1 cellular context compared by ENCODE assay signal in the genomic region with DNA sequence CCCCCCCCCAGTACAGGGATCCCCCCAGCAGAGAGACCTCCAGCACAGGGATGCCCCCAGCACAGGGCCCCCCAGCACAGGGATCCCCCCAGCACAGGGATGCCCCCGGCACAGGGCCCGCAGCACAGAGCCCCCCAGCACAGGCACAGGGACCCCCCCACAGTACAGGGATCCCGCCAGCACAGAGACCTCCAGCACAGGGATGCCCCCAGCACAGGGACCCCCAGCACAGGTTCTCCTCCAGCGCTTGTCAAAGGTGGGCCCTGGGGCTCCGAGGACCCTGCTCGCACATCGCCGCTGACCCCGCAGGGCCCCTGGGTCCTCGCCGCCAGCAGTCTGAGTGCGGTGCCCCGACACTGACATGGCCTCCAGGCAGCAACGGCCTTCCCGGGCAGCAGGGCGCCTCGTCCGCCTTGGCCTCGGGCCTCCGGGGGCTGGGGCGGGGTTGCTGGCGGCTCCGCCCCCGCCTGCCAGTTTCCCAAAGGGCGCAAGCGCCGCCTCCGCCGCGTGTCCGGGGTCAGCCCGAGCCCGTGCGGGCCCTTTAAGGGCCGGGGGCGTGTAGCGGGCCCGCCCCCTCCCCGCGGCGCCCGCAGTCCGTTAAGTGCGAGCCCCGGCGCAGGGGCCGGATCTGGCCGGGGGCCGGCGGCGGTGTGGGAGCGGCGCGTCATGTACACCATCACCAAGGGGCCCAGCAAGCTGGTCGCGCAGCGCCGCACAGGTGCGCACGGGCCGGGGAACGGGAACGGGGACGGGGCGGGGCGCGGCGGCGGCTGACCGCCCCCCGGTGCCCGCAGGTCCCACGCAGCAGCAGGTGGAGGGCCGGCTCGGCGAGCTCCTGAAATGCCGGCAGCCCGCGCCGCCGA.
A peak's percentile ranks its signal among the peaks of the same experiment; 100 is the strongest.
TF ChIP-seq lines count a peak whose summit lies in the region.

A gene with protein sequence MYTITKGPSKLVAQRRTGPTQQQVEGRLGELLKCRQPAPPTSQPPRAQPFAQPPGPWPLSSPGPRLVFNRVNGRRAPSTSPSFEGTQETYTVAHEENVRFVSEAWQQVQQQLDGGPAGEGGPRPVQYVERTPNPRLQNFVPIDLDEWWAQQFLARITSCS (plus strand): TSS at position 503 of the 863 bp plus-strand sequence. CDS start 164 bp downstream, at position 667.

TF ChIP-seq in HepG2, 621 proteins besides CTCF, POLR2A, EP300 and RAD21 (continued from another document and continues in another):
- TF ChIP-seq, protein P1, sequence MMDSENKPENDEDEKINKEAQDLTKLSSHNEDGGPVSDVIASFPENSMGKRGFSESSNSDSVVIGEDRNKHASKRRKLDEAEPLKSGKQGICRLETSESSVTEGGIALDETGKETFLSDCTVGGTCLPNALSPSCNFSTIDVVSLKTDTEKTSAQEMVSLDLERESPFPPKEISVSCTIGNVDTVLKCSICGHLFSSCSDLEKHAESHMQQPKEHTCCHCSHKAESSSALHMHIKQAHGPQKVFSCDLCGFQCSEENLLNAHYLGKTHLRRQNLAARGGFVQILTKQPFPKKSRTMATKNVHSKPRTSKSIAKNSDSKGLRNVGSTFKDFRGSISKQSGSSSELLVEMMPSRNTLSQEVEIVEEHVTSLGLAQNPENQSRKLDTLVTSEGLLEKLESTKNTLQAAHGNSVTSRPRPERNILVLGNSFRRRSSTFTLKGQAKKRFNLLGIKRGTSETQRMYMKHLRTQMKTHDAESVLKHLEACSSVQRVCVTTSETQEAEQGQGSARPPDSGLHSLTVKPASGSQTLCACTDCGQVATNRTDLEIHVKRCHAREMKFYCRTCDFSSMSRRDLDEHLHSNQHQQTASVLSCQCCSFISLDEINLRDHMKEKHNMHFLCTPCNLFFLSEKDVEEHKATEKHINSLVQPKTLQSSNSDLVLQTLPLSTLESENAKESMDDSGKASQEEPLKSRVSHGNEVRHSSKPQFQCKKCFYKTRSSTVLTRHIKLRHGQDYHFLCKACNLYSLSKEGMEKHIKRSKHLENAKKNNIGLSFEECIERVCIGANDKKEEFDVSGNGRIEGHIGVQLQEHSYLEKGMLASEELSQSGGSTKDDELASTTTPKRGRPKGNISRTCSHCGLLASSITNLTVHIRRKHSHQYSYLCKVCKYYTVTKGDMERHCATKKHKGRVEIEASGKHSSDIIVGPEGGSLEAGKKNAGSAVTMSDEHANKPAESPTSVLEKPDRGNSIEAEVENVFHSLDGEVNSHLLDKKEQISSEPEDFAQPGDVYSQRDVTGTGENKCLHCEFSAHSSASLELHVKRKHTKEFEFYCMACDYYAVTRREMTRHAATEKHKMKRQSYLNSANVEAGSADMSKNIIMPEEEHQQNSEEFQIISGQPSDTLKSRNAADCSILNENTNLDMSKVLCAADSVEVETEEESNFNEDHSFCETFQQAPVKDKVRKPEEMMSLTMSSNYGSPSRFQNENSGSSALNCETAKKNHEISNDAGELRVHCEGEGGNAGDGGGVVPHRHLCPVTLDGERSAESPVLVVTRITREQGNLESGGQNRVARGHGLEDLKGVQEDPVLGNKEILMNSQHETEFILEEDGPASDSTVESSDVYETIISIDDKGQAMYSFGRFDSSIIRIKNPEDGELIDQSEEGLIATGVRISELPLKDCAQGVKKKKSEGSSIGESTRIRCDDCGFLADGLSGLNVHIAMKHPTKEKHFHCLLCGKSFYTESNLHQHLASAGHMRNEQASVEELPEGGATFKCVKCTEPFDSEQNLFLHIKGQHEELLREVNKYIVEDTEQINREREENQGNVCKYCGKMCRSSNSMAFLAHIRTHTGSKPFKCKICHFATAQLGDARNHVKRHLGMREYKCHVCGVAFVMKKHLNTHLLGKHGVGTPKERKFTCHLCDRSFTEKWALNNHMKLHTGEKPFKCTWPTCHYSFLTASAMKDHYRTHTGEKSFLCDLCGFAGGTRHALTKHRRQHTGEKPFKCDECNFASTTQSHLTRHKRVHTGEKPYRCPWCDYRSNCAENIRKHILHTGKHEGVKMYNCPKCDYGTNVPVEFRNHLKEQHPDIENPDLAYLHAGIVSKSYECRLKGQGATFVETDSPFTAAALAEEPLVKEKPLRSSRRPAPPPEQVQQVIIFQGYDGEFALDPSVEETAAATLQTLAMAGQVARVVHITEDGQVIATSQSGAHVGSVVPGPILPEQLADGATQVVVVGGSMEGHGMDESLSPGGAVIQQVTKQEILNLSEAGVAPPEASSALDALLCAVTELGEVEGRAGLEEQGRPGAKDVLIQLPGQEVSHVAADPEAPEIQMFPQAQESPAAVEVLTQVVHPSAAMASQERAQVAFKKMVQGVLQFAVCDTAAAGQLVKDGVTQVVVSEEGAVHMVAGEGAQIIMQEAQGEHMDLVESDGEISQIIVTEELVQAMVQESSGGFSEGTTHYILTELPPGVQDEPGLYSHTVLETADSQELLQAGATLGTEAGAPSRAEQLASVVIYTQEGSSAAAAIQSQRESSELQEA (CRISPR knock-in tag; IDR thresholded peaks at IDR 0.05; ENCODE audit: not compliant biosample characterization): no peak
- no peak for TF ChIP-seq ZNF562 (CRISPR knock-in tag; IDR thresholded peaks at IDR 0.05; ENCODE audit: borderline replicate concordance)
- TF ChIP-seq SIN3A (IDR thresholded peaks at IDR 0.05; ENCODE audit: borderline replicate concordance, low read depth, low read length): peak; percentile 51; the same call in 1 of the 2 replicates
- no peak for TF ChIP-seq KLF15 (CRISPR knock-in tag; IDR thresholded peaks at IDR 0.05; ENCODE audit: borderline replicate concordance)
- no peak for TF ChIP-seq ZNF720 (CRISPR knock-in tag; IDR thresholded peaks at IDR 0.05)
- TF ChIP-seq ZNF607 (CRISPR knock-in tag; IDR thresholded peaks at IDR 0.05; ENCODE audit: borderline replicate concordance): 0 out of 2 replicates have a peak, but pooled peaks have one; percentile 24
- TF ChIP-seq ZNF549 (CRISPR knock-in tag; IDR thresholded peaks at IDR 0.05): no peak
- TF ChIP-seq ZNF567 (CRISPR knock-in tag; IDR thresholded peaks at IDR 0.05; ENCODE audit: borderline replicate concordance): 0 out of 2 replicates have a peak, but pooled peaks have one; percentile 29
- 0 out of 2 replicates have a peak, but pooled peaks have one; percentile 9 for TF ChIP-seq ZSCAN5A (CRISPR knock-in tag; IDR thresholded peaks at IDR 0.05; ENCODE audit: borderline replicate concordance)
- TF ChIP-seq AKAP8 (CRISPR knock-in tag; IDR thresholded peaks at IDR 0.05): 0 out of 2 replicates have a peak, but pooled peaks have one; percentile 51
- no peak for TF ChIP-seq MTA3 (CRISPR knock-in tag; IDR thresholded peaks at IDR 0.05)
- no peak for TF ChIP-seq TBL1XR1 (IDR thresholded peaks at IDR 0.05; ENCODE audit: borderline replicate concordance, low read length, partially characterized antibody)
- TF ChIP-seq ZNF121 (CRISPR knock-in tag; IDR thresholded peaks at IDR 0.05): no peak
- no peak for TF ChIP-seq NFYC (CRISPR knock-in tag; IDR thresholded peaks at IDR 0.05)
- TF ChIP-seq DZIP1 (CRISPR knock-in tag; IDR thresholded peaks at IDR 0.05): no peak
- TF ChIP-seq ZKSCAN8 (CRISPR knock-in tag; IDR thresholded peaks at IDR 0.05; ENCODE audit: borderline replicate concordance): no peak
- TF ChIP-seq RFX1 (IDR thresholded peaks at IDR 0.05): no peak
- TF ChIP-seq, protein P2, sequence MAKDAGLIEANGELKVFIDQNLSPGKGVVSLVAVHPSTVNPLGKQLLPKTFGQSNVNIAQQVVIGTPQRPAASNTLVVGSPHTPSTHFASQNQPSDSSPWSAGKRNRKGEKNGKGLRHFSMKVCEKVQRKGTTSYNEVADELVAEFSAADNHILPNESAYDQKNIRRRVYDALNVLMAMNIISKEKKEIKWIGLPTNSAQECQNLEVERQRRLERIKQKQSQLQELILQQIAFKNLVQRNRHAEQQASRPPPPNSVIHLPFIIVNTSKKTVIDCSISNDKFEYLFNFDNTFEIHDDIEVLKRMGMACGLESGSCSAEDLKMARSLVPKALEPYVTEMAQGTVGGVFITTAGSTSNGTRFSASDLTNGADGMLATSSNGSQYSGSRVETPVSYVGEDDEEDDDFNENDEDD (CRISPR knock-in tag; IDR thresholded peaks at IDR 0.05; ENCODE audit: borderline replicate concordance): peak; percentile 66; the same call in 1 of the 2 replicates
- TF ChIP-seq ZNF672 (CRISPR knock-in tag; IDR thresholded peaks at IDR 0.05): no peak
- 0 out of 2 replicates have a peak, but pooled peaks have one; percentile 17 for TF ChIP-seq ISL2 (CRISPR knock-in tag; IDR thresholded peaks at IDR 0.05)
- TF ChIP-seq, protein P3, sequence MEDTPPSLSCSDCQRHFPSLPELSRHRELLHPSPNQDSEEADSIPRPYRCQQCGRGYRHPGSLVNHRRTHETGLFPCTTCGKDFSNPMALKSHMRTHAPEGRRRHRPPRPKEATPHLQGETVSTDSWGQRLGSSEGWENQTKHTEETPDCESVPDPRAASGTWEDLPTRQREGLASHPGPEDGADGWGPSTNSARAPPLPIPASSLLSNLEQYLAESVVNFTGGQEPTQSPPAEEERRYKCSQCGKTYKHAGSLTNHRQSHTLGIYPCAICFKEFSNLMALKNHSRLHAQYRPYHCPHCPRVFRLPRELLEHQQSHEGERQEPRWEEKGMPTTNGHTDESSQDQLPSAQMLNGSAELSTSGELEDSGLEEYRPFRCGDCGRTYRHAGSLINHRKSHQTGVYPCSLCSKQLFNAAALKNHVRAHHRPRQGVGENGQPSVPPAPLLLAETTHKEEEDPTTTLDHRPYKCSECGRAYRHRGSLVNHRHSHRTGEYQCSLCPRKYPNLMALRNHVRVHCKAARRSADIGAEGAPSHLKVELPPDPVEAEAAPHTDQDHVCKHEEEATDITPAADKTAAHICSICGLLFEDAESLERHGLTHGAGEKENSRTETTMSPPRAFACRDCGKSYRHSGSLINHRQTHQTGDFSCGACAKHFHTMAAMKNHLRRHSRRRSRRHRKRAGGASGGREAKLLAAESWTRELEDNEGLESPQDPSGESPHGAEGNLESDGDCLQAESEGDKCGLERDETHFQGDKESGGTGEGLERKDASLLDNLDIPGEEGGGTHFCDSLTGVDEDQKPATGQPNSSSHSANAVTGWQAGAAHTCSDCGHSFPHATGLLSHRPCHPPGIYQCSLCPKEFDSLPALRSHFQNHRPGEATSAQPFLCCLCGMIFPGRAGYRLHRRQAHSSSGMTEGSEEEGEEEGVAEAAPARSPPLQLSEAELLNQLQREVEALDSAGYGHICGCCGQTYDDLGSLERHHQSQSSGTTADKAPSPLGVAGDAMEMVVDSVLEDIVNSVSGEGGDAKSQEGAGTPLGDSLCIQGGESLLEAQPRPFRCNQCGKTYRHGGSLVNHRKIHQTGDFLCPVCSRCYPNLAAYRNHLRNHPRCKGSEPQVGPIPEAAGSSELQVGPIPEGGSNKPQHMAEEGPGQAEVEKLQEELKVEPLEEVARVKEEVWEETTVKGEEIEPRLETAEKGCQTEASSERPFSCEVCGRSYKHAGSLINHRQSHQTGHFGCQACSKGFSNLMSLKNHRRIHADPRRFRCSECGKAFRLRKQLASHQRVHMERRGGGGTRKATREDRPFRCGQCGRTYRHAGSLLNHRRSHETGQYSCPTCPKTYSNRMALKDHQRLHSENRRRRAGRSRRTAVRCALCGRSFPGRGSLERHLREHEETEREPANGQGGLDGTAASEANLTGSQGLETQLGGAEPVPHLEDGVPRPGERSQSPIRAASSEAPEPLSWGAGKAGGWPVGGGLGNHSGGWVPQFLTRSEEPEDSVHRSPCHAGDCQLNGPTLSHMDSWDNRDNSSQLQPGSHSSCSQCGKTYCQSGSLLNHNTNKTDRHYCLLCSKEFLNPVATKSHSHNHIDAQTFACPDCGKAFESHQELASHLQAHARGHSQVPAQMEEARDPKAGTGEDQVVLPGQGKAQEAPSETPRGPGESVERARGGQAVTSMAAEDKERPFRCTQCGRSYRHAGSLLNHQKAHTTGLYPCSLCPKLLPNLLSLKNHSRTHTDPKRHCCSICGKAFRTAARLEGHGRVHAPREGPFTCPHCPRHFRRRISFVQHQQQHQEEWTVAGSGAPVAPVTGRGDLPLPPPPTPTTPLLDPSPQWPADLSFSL (CRISPR knock-in tag; IDR thresholded peaks at IDR 0.05): no peak
- TF ChIP-seq ZNF24 (IDR thresholded peaks at IDR 0.05): no peak
- peak; percentile 84 for TF ChIP-seq HNRNPLL (IDR thresholded peaks at IDR 0.05; ENCODE audit: low read depth, low read length, poor library complexity, severe bottlenecking)
- no peak for TF ChIP-seq NCOA5 (CRISPR knock-in tag; IDR thresholded peaks at IDR 0.05)
- TF ChIP-seq KAT8 (CRISPR knock-in tag; IDR thresholded peaks at IDR 0.05): 0 out of 2 replicates have a peak, but pooled peaks have one; percentile 33
- TF ChIP-seq POLR2AphosphoS2 (IDR thresholded peaks at IDR 0.05; ENCODE audit: low read depth, low read length): no peak
- TF ChIP-seq ZSCAN25 (CRISPR knock-in tag; IDR thresholded peaks at IDR 0.05): 0 out of 2 replicates have a peak, but pooled peaks have one; percentile 33
- TF ChIP-seq SP2 (CRISPR knock-in tag; IDR thresholded peaks at IDR 0.05): 0 out of 2 replicates have a peak, but pooled peaks have one; percentile 14
- TF ChIP-seq NFIB (CRISPR knock-in tag; IDR thresholded peaks at IDR 0.05; ENCODE audit: borderline replicate concordance): no peak
- TF ChIP-seq ZFP41 (CRISPR knock-in tag; IDR thresholded peaks at IDR 0.05; ENCODE audit: borderline replicate concordance): no peak; the same call in 1 of the 2 replicates
- no peak for TF ChIP-seq ZNF292 (CRISPR knock-in tag; IDR thresholded peaks at IDR 0.05; ENCODE audit: borderline replicate concordance, low read depth)
- no peak for TF ChIP-seq ZBTB1 (CRISPR knock-in tag; IDR thresholded peaks at IDR 0.05; ENCODE audit: borderline replicate concordance)
- TF ChIP-seq ZNF547 (CRISPR knock-in tag; IDR thresholded peaks at IDR 0.05): 0 out of 2 replicates have a peak, but pooled peaks have one; percentile 6
- no peak for TF ChIP-seq PLRG1 (conservative IDR thresholded peaks at IDR 0.05)
